Comparison of ENCODE assay signal across 22 cellular contexts in the genomic region with DNA sequence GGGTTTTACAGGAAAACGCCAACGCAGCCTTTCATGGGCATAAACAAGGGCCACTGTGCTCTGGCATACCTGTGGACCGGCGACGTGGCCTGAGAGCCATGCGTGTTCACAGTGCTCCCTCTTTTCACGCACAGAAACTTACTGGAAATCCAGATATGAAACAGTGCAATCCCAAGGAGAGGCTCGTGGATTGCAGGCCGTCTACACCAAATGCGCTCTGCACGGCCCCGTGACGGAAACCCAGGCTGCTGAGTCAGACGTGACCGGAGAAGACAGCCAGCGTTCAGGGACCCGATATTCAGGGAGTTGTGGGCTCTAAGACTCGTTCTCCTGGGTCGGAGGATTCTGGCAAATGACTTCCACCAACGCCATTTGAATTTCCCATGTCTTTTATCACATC.
"Had no signal": no experiment of that assay in that cellular context is flagged by ENCODE, and none has a peak within 500 bp of the region (broad histone marks: within the 10 kb centered on the region; RNA-seq: fewer than 3 reads in every experiment).

No MANE protein-coding gene starts in this region.

- H3K4me3 ChIP-seq: SJSA1, SK-N-MC had no signal

- H3K27ac ChIP-seq: SJSA1, SK-N-MC had no signal

- H3K36me3 ChIP-seq: SJSA1 had no signal

- ATAC-seq: HepG2 had no signal

- H3K27me3 ChIP-seq: SJSA1 had no signal

- DNase-seq: IMR-90, Karpas-422, KG1, MM.1S, NCI-H1092 treated with DMSO at 0.1 percent for 48 hours, NCI-H1436, NCI-H187, NCI-H2029, NCI-H2081 treated with DMSO at 0.1 percent for 48 hours, NCI-H2171, NCI-H226, NCI-H446, NCI-H510A, NCI-H524 treated with DMSO at 0.1 percent for 48 hours, NCI-H69, NCI-H774, Right ventricle myocardium superior, RPMI8226, SIG-M5 had no signal

- H3K9me3 ChIP-seq: SJSA1 had no signal
